9 cellular contexts compared by ENCODE assay signal in genomic region chrX:72365126-72365525, GRCh38. TPM values are rescaled to one million over a fixed set of nuclear protein-coding genes. Genes with fewer than 3 reads are reported as not detected.
"Had no signal": no experiment of that assay in that cellular context is flagged by ENCODE, and none has a peak within 500 bp of the region (broad histone marks: within the 10 kb centered on the region; RNA-seq: fewer than 3 reads in every experiment).

No MANE protein-coding gene starts in this region.

- H3K27ac ChIP-seq: GM23248, HL-60 had no signal

- H3K27ac Mint-ChIP-seq: HFFc6, IgD-negative memory B cell had no signal

- H3K4me3 Mint-ChIP-seq: HFFc6, IgD-negative memory B cell had no signal

- H3K4me1 Mint-ChIP-seq: IgD-negative memory B cell had no signal

- H3K9me3 Mint-ChIP-seq: HFFc6, IgD-negative memory B cell had no signal

- H3K36me3 ChIP-seq: HAP-1 had no signal

- DNase-seq: GM23248, GOT3, H7, HFFc6 had no signal

- H3K4me1 ChIP-seq: HAP-1 had no signal

- H3K4me3 ChIP-seq: GM23248, HAP-1 had no signal

- H3K9me3 ChIP-seq: HAP-1 had no signal

RNA-seq across cellular contexts. Expression of gene CITED1, which starts 59.4 kb away (rescaled TPM):
- total RNA-seq: GM23248, HepG2, HT1080 had no signal
